Comparison of ENCODE assay signal across 8 cellular contexts in genomic region chr17:78412403-78412802, GRCh38. TPM values are rescaled to one million over a fixed set of nuclear protein-coding genes. Genes with fewer than 3 reads are reported as not detected.
DNase-seq lines count a peak whose midpoint lies in the region; ATAC-seq and TF ChIP-seq lines count a peak whose summit lies in the region.

No MANE protein-coding gene starts in this region.

- peak overlapping the region; percentile 20 to 21 for H3K27ac ChIP-seq in liver (ENCODE audit: low read depth in 1 of 2, low read length in 2 of 2)

- H3K4me1 ChIP-seq in Loucy (ENCODE audit: insufficient read depth, low read length, poor library complexity, severe bottlenecking): peaks cover 38% of the 10 kb centered on the region
- H3K4me1 ChIP-seq in liver (ENCODE audit: control insufficient read depth in 4 of 4, insufficient read depth in 4 of 4, low read length in 3 of 4): peaks cover 8 to 12% (median 9%) of the 10 kb centered on the region in 4 donors

- peaks cover 23% of the 10 kb centered on the region for H4K20me1 ChIP-seq in Loucy (ENCODE audit: insufficient read depth, low read length, poor library complexity, severe bottlenecking)

- no peak overlapping the region for H3K4me2 ChIP-seq in Loucy (ENCODE audit: low read depth, low read length, poor library complexity, severe bottlenecking)

- H3K9me3 ChIP-seq in Loucy (ENCODE audit: insufficient read depth, low read depth, low read length) (no peaks in the 10 kb centered on the region), liver (ENCODE audit: control insufficient read depth in 4 of 4, low read length in 3 of 4) (no peaks in the 10 kb centered on the region)

- ATAC-seq in GM21423 (IDR thresholded peaks at IDR 0.05; ENCODE audit: unreplicated experiment): no peak

- H2AFZ ChIP-seq in Loucy (ENCODE audit: low read length): no peak overlapping the region

- H3K9me2 ChIP-seq in Loucy (replicated peaks; ENCODE audit: low read depth, low read length): no peaks in the 10 kb centered on the region

- 89% methylated on average over 10 of the region's 10 CpGs for WGBS in liver

- H3K4me3 ChIP-seq in Loucy (ENCODE audit: low read length, poor library complexity, severe bottlenecking) (no peak overlapping the region), liver (ENCODE audit: low read depth in 1 of 3, low read length in 3 of 3) (no peak overlapping the region)

- TF ChIP-seq RAD21 in liver (IDR thresholded peaks at IDR 0.05): no peak

- H3K9ac ChIP-seq in Loucy (ENCODE audit: low read depth, low read length, poor library complexity, severe bottlenecking): no peak overlapping the region
- no peak overlapping the region for H3K9ac ChIP-seq in liver (ENCODE audit: low read depth in 1 of 2, low read length in 2 of 2)

- H3K36me3 ChIP-seq in Loucy (ENCODE audit: insufficient read depth, low read length) (peaks cover 56% of the 10 kb centered on the region; the same call in 1 of the 2 replicates), liver (ENCODE audit: control insufficient read depth in 4 of 4, insufficient read depth in 3 of 4, low read depth in 1 of 4, low read length in 3 of 4) (no peaks in the 10 kb centered on the region)

- H3K27me3 ChIP-seq in Loucy (ENCODE audit: insufficient read depth, low read length, poor library complexity, severe bottlenecking) (no peaks in the 10 kb centered on the region), liver (ENCODE audit: control insufficient read depth in 4 of 4, insufficient read depth in 4 of 4, low read length in 3 of 4) (no peaks in the 10 kb centered on the region)

- no peaks in the 10 kb centered on the region for H3F3A ChIP-seq in Loucy (ENCODE audit: low read depth)

- H3K79me2 ChIP-seq in Loucy (ENCODE audit: insufficient read depth, low read length): peaks cover 44% of the 10 kb centered on the region; the same call in 1 of the 2 replicates

- TF ChIP-seq CTCF in Loucy (conservative IDR thresholded peaks at IDR 0.05; ENCODE audit: low read length) (peak; percentile 63), liver (IDR thresholded peaks at IDR 0.05; ENCODE audit: low read depth, low read length, missing input control) (peak; percentile 22)

- DNase-seq in DMS53 treated with DMSO at 0.1 percent for 48 hours (lab: John Stamatoyannopoulos, UW; ENCODE audit: unreplicated experiment) (peak; percentile 24), cortex of kidney (lab: John Stamatoyannopoulos, UW) (no peak), cerebellar nuclear complex (lab: John Stamatoyannopoulos, UW) (no peak), NCI-H1092 treated with DMSO at 0.1 percent for 48 hours (lab: John Stamatoyannopoulos, UW) (no peak)
- DNase-seq in activated gamma-delta T cell treated with anti-CD3 and anti-CD28 coated beads, Interleukin-2, amount 50 U/mL, for 16 hours (ENCODE audit: low read depth): peak; percentile 11

TF ChIP-seq in liver, 16 proteins besides CTCF, POLR2A, EP300 and RAD21:
- no peak for TF ChIP-seq MAX (IDR thresholded peaks at IDR 0.05)
- TF ChIP-seq EGR1 (IDR thresholded peaks at IDR 0.05; ENCODE audit: low read depth in 2 of 2): no peak
- no peak for TF ChIP-seq SP1 (IDR thresholded peaks at IDR 0.05)
- TF ChIP-seq ZBTB33 (IDR thresholded peaks at IDR 0.05): no peak
- TF ChIP-seq GABPA (IDR thresholded peaks at IDR 0.05 in 1 of 2, conservative IDR thresholded peaks at IDR 0.05 in 1 of 2): no peak
- TF ChIP-seq HNF4G (IDR thresholded peaks at IDR 0.05): no peak
- no peak for TF ChIP-seq FOXA2 (IDR thresholded peaks at IDR 0.05)
- no peak for TF ChIP-seq NR2F2 (IDR thresholded peaks at IDR 0.05)
- TF ChIP-seq, protein P1, sequence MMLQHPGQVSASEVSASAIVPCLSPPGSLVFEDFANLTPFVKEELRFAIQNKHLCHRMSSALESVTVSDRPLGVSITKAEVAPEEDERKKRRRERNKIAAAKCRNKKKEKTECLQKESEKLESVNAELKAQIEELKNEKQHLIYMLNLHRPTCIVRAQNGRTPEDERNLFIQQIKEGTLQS (IDR thresholded peaks at IDR 0.05): no peak
- no peak for TF ChIP-seq HNF4A (conservative IDR thresholded peaks at IDR 0.05)
- TF ChIP-seq JUND (IDR thresholded peaks at IDR 0.05): no peak
- no peak for TF ChIP-seq FOXA1 (IDR thresholded peaks at IDR 0.05)
- TF ChIP-seq RXRA (IDR thresholded peaks at IDR 0.05): no peak
- TF ChIP-seq TAF1 (conservative IDR thresholded peaks at IDR 0.05): no peak
- TF ChIP-seq YY1 (IDR thresholded peaks at IDR 0.05): no peak
- TF ChIP-seq, protein P2, sequence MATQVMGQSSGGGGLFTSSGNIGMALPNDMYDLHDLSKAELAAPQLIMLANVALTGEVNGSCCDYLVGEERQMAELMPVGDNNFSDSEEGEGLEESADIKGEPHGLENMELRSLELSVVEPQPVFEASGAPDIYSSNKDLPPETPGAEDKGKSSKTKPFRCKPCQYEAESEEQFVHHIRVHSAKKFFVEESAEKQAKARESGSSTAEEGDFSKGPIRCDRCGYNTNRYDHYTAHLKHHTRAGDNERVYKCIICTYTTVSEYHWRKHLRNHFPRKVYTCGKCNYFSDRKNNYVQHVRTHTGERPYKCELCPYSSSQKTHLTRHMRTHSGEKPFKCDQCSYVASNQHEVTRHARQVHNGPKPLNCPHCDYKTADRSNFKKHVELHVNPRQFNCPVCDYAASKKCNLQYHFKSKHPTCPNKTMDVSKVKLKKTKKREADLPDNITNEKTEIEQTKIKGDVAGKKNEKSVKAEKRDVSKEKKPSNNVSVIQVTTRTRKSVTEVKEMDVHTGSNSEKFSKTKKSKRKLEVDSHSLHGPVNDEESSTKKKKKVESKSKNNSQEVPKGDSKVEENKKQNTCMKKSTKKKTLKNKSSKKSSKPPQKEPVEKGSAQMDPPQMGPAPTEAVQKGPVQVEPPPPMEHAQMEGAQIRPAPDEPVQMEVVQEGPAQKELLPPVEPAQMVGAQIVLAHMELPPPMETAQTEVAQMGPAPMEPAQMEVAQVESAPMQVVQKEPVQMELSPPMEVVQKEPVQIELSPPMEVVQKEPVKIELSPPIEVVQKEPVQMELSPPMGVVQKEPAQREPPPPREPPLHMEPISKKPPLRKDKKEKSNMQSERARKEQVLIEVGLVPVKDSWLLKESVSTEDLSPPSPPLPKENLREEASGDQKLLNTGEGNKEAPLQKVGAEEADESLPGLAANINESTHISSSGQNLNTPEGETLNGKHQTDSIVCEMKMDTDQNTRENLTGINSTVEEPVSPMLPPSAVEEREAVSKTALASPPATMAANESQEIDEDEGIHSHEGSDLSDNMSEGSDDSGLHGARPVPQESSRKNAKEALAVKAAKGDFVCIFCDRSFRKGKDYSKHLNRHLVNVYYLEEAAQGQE (IDR thresholded peaks at IDR 0.05): no peak

RNA-seq across cellular contexts. Expression of gene PGS1, which starts 34.0 kb away (rescaled TPM):
- 10 to 100 TPM; 13.5 to 24.1 TPM for total RNA-seq in liver
- polyA plus RNA-seq in liver: 10 to 100 TPM in 1 of 2 donors, 1 to 10 TPM in 1; 8.1 to 10.9 TPM

RNA-seq across cellular contexts. Expression of gene SOCS3, which starts 52.5 kb away (rescaled TPM):
- 10 to 100 TPM; 16.1 to 48.0 TPM for total RNA-seq in liver
- polyA plus RNA-seq in liver: 10 to 100 TPM; 12.2 to 20.5 TPM

Comparison
In these comparisons a context has a peak if more than half of its experiments do, and no peak if none do; other contexts are left out.
1. DNase-seq: peak in DMS53 treated with DMSO at 0.1 percent for 48 hours (single experiment) and activated gamma-delta T cell treated with anti-CD3 and anti-CD28 coated beads, Interleukin-2, amount 50 U/mL, for 16 hours (single experiment); none in cortex of kidney (single experiment), cerebellar nuclear complex (0 of 2) and NCI-H1092 treated with DMSO at 0.1 percent for 48 hours (single experiment).